8 cellular contexts compared by ENCODE assay signal in the genomic region with DNA sequence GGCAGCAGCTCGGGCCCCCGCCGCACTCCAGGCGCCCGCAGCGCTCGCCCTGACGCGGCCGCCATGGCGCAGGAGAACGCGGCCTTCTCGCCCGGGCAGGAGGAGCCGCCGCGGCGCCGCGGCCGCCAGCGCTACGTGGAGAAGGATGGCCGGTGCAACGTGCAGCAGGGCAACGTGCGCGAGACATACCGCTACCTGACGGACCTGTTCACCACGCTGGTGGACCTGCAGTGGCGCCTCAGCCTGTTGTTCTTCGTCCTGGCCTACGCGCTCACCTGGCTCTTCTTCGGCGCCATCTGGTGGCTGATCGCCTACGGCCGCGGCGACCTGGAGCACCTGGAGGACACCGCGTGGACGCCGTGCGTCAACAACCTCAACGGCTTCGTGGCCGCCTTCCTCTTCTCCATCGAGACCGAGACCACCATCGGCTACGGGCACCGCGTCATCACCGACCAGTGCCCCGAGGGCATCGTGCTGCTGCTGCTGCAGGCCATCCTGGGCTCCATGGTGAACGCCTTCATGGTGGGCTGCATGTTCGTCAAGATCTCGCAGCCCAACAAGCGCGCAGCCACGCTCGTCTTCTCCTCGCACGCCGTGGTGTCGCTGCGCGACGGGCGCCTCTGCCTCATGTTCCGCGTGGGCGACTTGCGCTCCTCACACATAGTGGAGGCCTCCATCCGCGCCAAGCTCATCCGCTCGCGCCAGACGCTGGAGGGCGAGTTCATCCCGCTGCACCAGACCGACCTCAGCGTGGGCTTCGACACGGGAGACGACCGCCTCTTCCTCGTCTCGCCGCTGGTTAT. TPM values are rescaled to one million over a fixed set of nuclear protein-coding genes. Genes with fewer than 3 reads are reported as not detected.
DNase-seq lines count a peak whose midpoint lies in the region; ATAC-seq and TF ChIP-seq lines count a peak whose summit lies in the region.

No MANE protein-coding gene starts in this region.

- BruUV-seq in Panc1 (replicated peaks; lab: Mats Ljungman, UMichigan) = no TSS peak

- TF ChIP-seq CTCF in Panc1 (IDR thresholded peaks at IDR 0.05) (peak; percentile 94), retinal pigment epithelial cell (conservative IDR thresholded peaks at IDR 0.05; ENCODE audit: low read depth, low read length) (peak; percentile 75)

- DNase-seq in DMS53 (lab: John Stamatoyannopoulos, UW) = peak; percentile 96
- DNase-seq in Panc1 (ENCODE audit: low read depth, low spot score) = no peak
- peak; percentile 76 for DNase-seq in activated naive CD8-positive, alpha-beta T cell treated with anti-CD3 and anti-CD28 coated beads for 36 hours
- peak; percentile 61 for DNase-seq in left cardiac atrium
- DNase-seq in retinal pigment epithelial cell (ENCODE audit: low read depth) = no peak
- no peak for DNase-seq in KG1 (lab: John Stamatoyannopoulos, UW)

- peaks cover 38% of the 10 kb centered on the region for H3K27me3 Mint-ChIP-seq in activated naive CD8-positive, alpha-beta T cell treated with anti-CD3 and anti-CD28 coated beads for 36 hours

- H3K36me3 Mint-ChIP-seq in activated naive CD8-positive, alpha-beta T cell treated with anti-CD3 and anti-CD28 coated beads for 36 hours = peaks cover 15% of the 10 kb centered on the region

- no peaks in the 10 kb centered on the region for H3K9me3 ChIP-seq in Panc1 (ENCODE audit: control insufficient read depth, insufficient read depth, low read depth, low read length)

- peaks cover 23% of the 10 kb centered on the region for H3K4me1 Mint-ChIP-seq in activated naive CD8-positive, alpha-beta T cell treated with anti-CD3 and anti-CD28 coated beads for 36 hours

- intact Hi-C loops in Panc1 (cut with micrococcal nuclease; ENCODE audit: unreplicated experiment) = loop anchor here (2.0 kb wide), 1 partner anchor 37 kb away; no protein-coding TSS in a partner anchor
- intact Hi-C loops in left cardiac atrium (cut with DNase I) = loop anchor here in 1 of 2 donors (10.0 kb wide), 1 partner anchor 291 kb away; no protein-coding TSS in a partner anchor

- no peaks in the 10 kb centered on the region for H3K4me1 ChIP-seq in Panc1 (ENCODE audit: control insufficient read depth, insufficient read depth, low read length)

- no peak overlapping the region for H3K27ac Mint-ChIP-seq in activated naive CD8-positive, alpha-beta T cell treated with anti-CD3 and anti-CD28 coated beads for 36 hours

- ATAC-seq in HG02870 (IDR thresholded peaks at IDR 0.05; ENCODE audit: unreplicated experiment) (peak; percentile 65), Panc1 (peak; percentile 89), left cardiac atrium (peak; percentile 42 to 67), HG03280 (IDR thresholded peaks at IDR 0.05; ENCODE audit: unreplicated experiment) (no peak)

- H3K36me3 ChIP-seq in Panc1 (ENCODE audit: control insufficient read depth, insufficient read depth, low read length) = no peaks in the 10 kb centered on the region

- in situ Hi-C loops in Panc1 (cut with HindIII; ENCODE audit: low pct_unique_long_range_greater_than_20kb, low sequenced_read_pairs) = no loop called here

- peaks cover 29% of the 10 kb centered on the region for H3K27me3 ChIP-seq in Panc1 (ENCODE audit: control insufficient read depth, insufficient read depth, low read length)

- peak overlapping the region; percentile 3 for H3K4me3 Mint-ChIP-seq in activated naive CD8-positive, alpha-beta T cell treated with anti-CD3 and anti-CD28 coated beads for 36 hours

- POLR2A ChIA-PET in Panc1 (lab: Charles Lee) = no interaction called here

- peak overlapping the region; percentile 36 to 45 for H3K4me3 ChIP-seq in Panc1 (ENCODE audit: low read depth in 2 of 2, low read length in 2 of 2)
- peak overlapping the region; percentile 35 for H3K4me3 ChIP-seq in retinal pigment epithelial cell (ENCODE audit: low read length)

- H3K27ac ChIP-seq in Panc1 (ENCODE audit: low read length) = no peak overlapping the region

- CTCF ChIA-PET in Panc1 (lab: Charles Lee) = interaction anchor here (0.6 to 0.8 kb wide), 3 partner anchors 27 to 120 kb away, joined by 3 to 12 read pairs (median 7); no protein-coding TSS in a partner anchor

- H3K9me3 Mint-ChIP-seq in activated naive CD8-positive, alpha-beta T cell treated with anti-CD3 and anti-CD28 coated beads for 36 hours = no peaks in the 10 kb centered on the region

RNA-seq across cellular contexts. Expression of a gene that starts 2.8 kb away (rescaled TPM):
- total RNA-seq in Panc1 (2021; ENCODE audit: unreplicated experiment) (not detected), left cardiac atrium (under 1 TPM in 1 of 2 donors, not detected in 1; 0.06 TPM)
- polyA plus RNA-seq in Panc1 (2012; ENCODE audit: insufficient read length) = not detected
- total RNA-seq in activated naive CD8-positive, alpha-beta T cell treated with anti-CD3 and anti-CD28 coated beads for 36 hours = under 1 TPM in 1 of 2 experiments, not detected in 1; 0.04 TPM

RNA-seq across cellular contexts. Expression of a gene that starts 14.2 kb away (rescaled TPM):
- total RNA-seq in Panc1 (2021; ENCODE audit: unreplicated experiment) = 0.08 TPM
- not detected for polyA plus RNA-seq in Panc1 (2012; ENCODE audit: insufficient read length)
- total RNA-seq in activated naive CD8-positive, alpha-beta T cell treated with anti-CD3 and anti-CD28 coated beads for 36 hours = not detected
- total RNA-seq in left cardiac atrium = under 1 TPM; 0.05 to 0.15 TPM

RNA-seq across cellular contexts. Expression of a gene that starts 14.2 kb away (rescaled TPM):
- total RNA-seq in Panc1 (2021; ENCODE audit: unreplicated experiment) (18.8 TPM), left cardiac atrium (10 to 100 TPM; 18.8 to 22.1 TPM)
- polyA plus RNA-seq in Panc1 (2012; ENCODE audit: insufficient read length) = 29.5 TPM
- total RNA-seq in activated naive CD8-positive, alpha-beta T cell treated with anti-CD3 and anti-CD28 coated beads for 36 hours = 10 to 100 TPM; 38.0 to 39.0 TPM

RNA-seq across cellular contexts. Expression of a gene that starts 31.4 kb away (rescaled TPM):
- total RNA-seq in Panc1 (2021; ENCODE audit: unreplicated experiment) (0.15 TPM), left cardiac atrium (100 to 1,000 TPM; 114 to 176 TPM)
- polyA plus RNA-seq in Panc1 (2012; ENCODE audit: insufficient read length) = 0.67 TPM
- total RNA-seq in activated naive CD8-positive, alpha-beta T cell treated with anti-CD3 and anti-CD28 coated beads for 36 hours = not detected

RNA-seq across cellular contexts. Expression of a gene that starts 52.4 kb away (rescaled TPM):
- total RNA-seq in Panc1 (2021; ENCODE audit: unreplicated experiment) (4.4 TPM), left cardiac atrium (1 to 10 TPM; 3.3 to 3.4 TPM)
- polyA plus RNA-seq in Panc1 (2012; ENCODE audit: insufficient read length) = 2.5 TPM
- total RNA-seq in activated naive CD8-positive, alpha-beta T cell treated with anti-CD3 and anti-CD28 coated beads for 36 hours = 1 to 10 TPM; 4.7 TPM

Comparison
In these comparisons a context has a peak if more than half of its experiments do, and no peak if none do; other contexts are left out.
1. DNase-seq: peak in DMS53 (single experiment), activated naive CD8-positive, alpha-beta T cell treated with anti-CD3 and anti-CD28 coated beads for 36 hours (single experiment) and left cardiac atrium (single experiment); none in Panc1 (single experiment), retinal pigment epithelial cell (single experiment) and KG1 (single experiment).